22 cellular contexts compared by ENCODE assay signal in genomic region chr9:77710965-77711657, GRCh38.
DNase-seq lines count a peak whose midpoint lies in the region; ATAC-seq and TF ChIP-seq lines count a peak whose summit lies in the region.
"Had no signal": no experiment of that assay in that cellular context is flagged by ENCODE, and none has a peak within 500 bp of the region (broad histone marks: within the 10 kb centered on the region; RNA-seq: fewer than 3 reads in every experiment).

No MANE protein-coding gene starts in this region.

- H3K56ac ChIP-seq in mesendoderm (ENCODE audit: low read length) = no peak overlapping the region

- TF ChIP-seq POLR2A in NB4 (IDR thresholded peaks at IDR 0.05; ENCODE audit: extremely low read depth, insufficient read length) = no peak

- H2BK15ac ChIP-seq in mesendoderm (replicated peaks; ENCODE audit: low read depth) = no peak overlapping the region

- H3K4ac ChIP-seq in mesendoderm (ENCODE audit: low read depth, low read length) = no peak overlapping the region

- peak; percentile 37 for DNase-seq in ELR (ENCODE audit: low read depth)
- DNase-seq in NB4 (ENCODE audit: low read depth) = peak; percentile 55
- no peak for DNase-seq in WTC11 (ENCODE audit: low spot score)
- peak; percentile 17 for DNase-seq in mesendoderm
- no peak for DNase-seq in AG20443 (ENCODE audit: low spot score)
- no peak for DNase-seq in UCSD-AML1 (lab: John Stamatoyannopoulos, UW; ENCODE audit: unreplicated experiment)
- DNase-seq: activated CD4-positive, alpha-beta T cell treated with anti-CD3 and anti-CD28 coated beads for 48 hours; activated CD8-positive, alpha-beta memory T cell treated with anti-CD3 and anti-CD28 coated beads, Interleukin-2, amount 10 ng/mL, durations not matched to agents 7 days and 5 days; anterior cingulate cortex; DMS79 treated with DMSO at 0.1 percent for 48 hours; KBM-7; MV-4-11; NCI-H1694; NCI-H2171 treated with DMSO at 0.1 percent for 48 hours; NCI-H524 treated with DMSO at 0.1 percent for 48 hours; small intestine; stimulated activated CD4-positive, alpha-beta T cell treated with anti-CD3 and anti-CD28 coated beads, Interleukin-4, amount 100 ng/mL, for 24 hours; stimulated activated naive CD8-positive, alpha-beta T cell treated with anti-CD3 and anti-CD28 coated beads, Interleukin-15, Interleukin-2, amounts not matched to agents 100 U/mL and 50 U/mL, for 24 hours; tibial artery had no signal

- H3K9ac ChIP-seq in mesendoderm (ENCODE audit: low read length) = no peak overlapping the region

- H2BK120ac ChIP-seq in mesendoderm (ENCODE audit: low read depth, low read length) = no peak overlapping the region

- POLR2A ChIA-PET in WTC11 (lab: Charles Lee) = interaction anchor here (0.7 kb wide), 1 partner anchor 419 kb away, joined by 4 read pairs; no protein-coding TSS in a partner anchor

- H2BK5ac ChIP-seq in mesendoderm (ENCODE audit: low read length) = no peak overlapping the region

- CTCF ChIA-PET in WTC11 (lab: Charles Lee) = interaction anchor here (1.0 kb wide), 1 partner anchor 278 kb away, joined by 3 read pairs; no protein-coding TSS in a partner anchor

- no peak overlapping the region for H3K23ac ChIP-seq in mesendoderm (ENCODE audit: low read length)

- H2AK5ac ChIP-seq in mesendoderm (ENCODE audit: low read length) = no peak overlapping the region

- no peaks in the 10 kb centered on the region for H3K27me3 Mint-ChIP-seq in WTC11 (ENCODE audit: low read depth)
- H3K27me3 Mint-ChIP-seq: activated naive CD4-positive, alpha-beta T cell treated with anti-CD3 and anti-CD28 coated beads, Interleukin-2, amount 50 U/mL, for 24 hours had no signal

- H3K4me1 Mint-ChIP-seq in WTC11 = peaks cover 42% of the 10 kb centered on the region
- H3K4me1 Mint-ChIP-seq: activated CD8-positive, alpha-beta memory T cell treated with anti-CD3 and anti-CD28 coated beads, Interleukin-2, amount 10 ng/mL, durations not matched to agents 7 days and 5 days; activated naive CD4-positive, alpha-beta T cell treated with anti-CD3 and anti-CD28 coated beads, Interleukin-2, amount 50 U/mL, for 24 hours; central memory CD8-positive, alpha-beta T cell had no signal

- no CpG with 5 or more reads among the region's 1 CpG for WGBS in mesendoderm (ENCODE audit: extremely low coverage, insufficient coverage, low lambda C conversion rate)

- H4K8ac ChIP-seq in mesendoderm (ENCODE audit: low read depth, low read length) = no peak overlapping the region

- TF ChIP-seq CTCF in NB4 (IDR thresholded peaks at IDR 0.05; ENCODE audit: low read depth, low read length) (no peak), WTC11 (IDR thresholded peaks at IDR 0.05) (no peak)

- ATAC-seq in WTC11 (peak; percentile 61), GM18873 (IDR thresholded peaks at IDR 0.05; ENCODE audit: low FRiP score, unreplicated experiment) (no peak)
- ATAC-seq: activated CD8-positive, alpha-beta memory T cell treated with anti-CD3 and anti-CD28 coated beads, Interleukin-2, amount 10 ng/mL, durations not matched to agents 7 days and 5 days; stimulated activated naive CD8-positive, alpha-beta T cell treated with anti-CD3 and anti-CD28 coated beads, Interleukin-15, Interleukin-2, amounts not matched to agents 100 U/mL and 50 U/mL, for 24 hours had no signal

- H3K18ac ChIP-seq in mesendoderm (ENCODE audit: low read length) = no peak overlapping the region

- H3K36me3 Mint-ChIP-seq in WTC11 = peaks cover 33% of the 10 kb centered on the region
- H3K36me3 Mint-ChIP-seq: activated CD8-positive, alpha-beta memory T cell treated with anti-CD3 and anti-CD28 coated beads, Interleukin-2, amount 10 ng/mL, durations not matched to agents 7 days and 5 days had no signal

- no peak overlapping the region for H3K4me3 Mint-ChIP-seq in WTC11
- H3K4me3 Mint-ChIP-seq: activated CD8-positive, alpha-beta memory T cell treated with anti-CD3 and anti-CD28 coated beads, Interleukin-2, amount 10 ng/mL, durations not matched to agents 7 days and 5 days; activated naive CD4-positive, alpha-beta T cell treated with anti-CD3 and anti-CD28 coated beads, Interleukin-2, amount 50 U/mL, for 24 hours; central memory CD8-positive, alpha-beta T cell had no signal

- no peaks in the 10 kb centered on the region for H3K79me2 ChIP-seq in mesendoderm (ENCODE audit: control insufficient read depth, insufficient read depth, low read length)

- H3K4me2 ChIP-seq in mesendoderm (ENCODE audit: low read length) = no peak overlapping the region

- H3K9me3 Mint-ChIP-seq in WTC11 = peaks cover 34% of the 10 kb centered on the region

- H4K5ac ChIP-seq in mesendoderm (ENCODE audit: low read length) = no peak overlapping the region

- no peaks in the 10 kb centered on the region for H3K36me3 ChIP-seq in mesendoderm (ENCODE audit: control insufficient read depth, insufficient read depth, low read length)
- H3K36me3 ChIP-seq: tibial artery had no signal

- H3K27me3 ChIP-seq in mesendoderm (ENCODE audit: insufficient read depth, low read length, poor library complexity) = no peaks in the 10 kb centered on the region
- H3K27me3 ChIP-seq: tibial artery had no signal

- no peak overlapping the region for H3K4me3 ChIP-seq in NB4 (ENCODE audit: low read depth, low read length)
- H3K4me3 ChIP-seq in mesendoderm (ENCODE audit: low read length) = no peak overlapping the region
- H3K4me3 ChIP-seq: tibial artery had no signal

- H3K27ac ChIP-seq in mesendoderm (ENCODE audit: low read depth, low read length) = no peak overlapping the region
- H3K27ac ChIP-seq: tibial artery had no signal

- H3K79me1 ChIP-seq in mesendoderm (ENCODE audit: low read length) = no peaks in the 10 kb centered on the region

- H3K27ac Mint-ChIP-seq in WTC11 = peak overlapping the region; percentile 7; the same call in 1 of the 2 replicates
- H3K27ac Mint-ChIP-seq: activated CD8-positive, alpha-beta memory T cell treated with anti-CD3 and anti-CD28 coated beads, Interleukin-2, amount 10 ng/mL, durations not matched to agents 7 days and 5 days; activated naive CD4-positive, alpha-beta T cell treated with anti-CD3 and anti-CD28 coated beads, Interleukin-2, amount 50 U/mL, for 24 hours had no signal

- no peaks in the 10 kb centered on the region for H3K4me1 ChIP-seq in mesendoderm (ENCODE audit: control insufficient read depth, low read depth, low read length)

TF ChIP-seq in WTC11, 78 proteins besides CTCF, POLR2A, EP300 and RAD21 (continues in another document):
- TF ChIP-seq ZBTB21 (CRISPR knock-in tag; IDR thresholded peaks at IDR 0.05; ENCODE audit: borderline replicate concordance) (no peak), SP1 (CRISPR knock-in tag; conservative IDR thresholded peaks at IDR 0.05) (no peak), MXD4 (CRISPR knock-in tag; IDR thresholded peaks at IDR 0.05; ENCODE audit: borderline replicate concordance) (no peak), ZMAT4 (CRISPR knock-in tag; IDR thresholded peaks at IDR 0.05) (no peak), OVOL2 (CRISPR knock-in tag; IDR thresholded peaks at IDR 0.05; ENCODE audit: borderline replicate concordance) (no peak), RORB (CRISPR knock-in tag; IDR thresholded peaks at IDR 0.05) (no peak), CREM (CRISPR knock-in tag; IDR thresholded peaks at IDR 0.05) (no peak), SOX15 (CRISPR knock-in tag; IDR thresholded peaks at IDR 0.05) (no peak), TP53 (CRISPR knock-in tag; IDR thresholded peaks at IDR 0.05) (no peak), ATF2 (CRISPR knock-in tag; IDR thresholded peaks at IDR 0.05; ENCODE audit: borderline replicate concordance, low read depth) (no peak), IRF1 (CRISPR knock-in tag; IDR thresholded peaks at IDR 0.05) (no peak)
- TF ChIP-seq, protein P1, sequence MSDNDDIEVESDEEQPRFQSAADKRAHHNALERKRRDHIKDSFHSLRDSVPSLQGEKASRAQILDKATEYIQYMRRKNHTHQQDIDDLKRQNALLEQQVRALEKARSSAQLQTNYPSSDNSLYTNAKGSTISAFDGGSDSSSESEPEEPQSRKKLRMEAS (CRISPR knock-in tag; IDR thresholded peaks at IDR 0.05) = no peak

Comparison
In these comparisons a context has a peak if more than half of its experiments do, and no peak if none do; other contexts are left out.
1. DNase-seq: peak in ELR (single experiment), NB4 (single experiment) and mesendoderm (single experiment); none in WTC11 (single experiment), AG20443 (single experiment) and UCSD-AML1 (single experiment).